1 cellular context compared by ENCODE assay signal in genomic region chr3:181935915-181936314, GRCh38.
TF ChIP-seq lines count a peak whose summit lies in the region.

No MANE protein-coding gene starts in this region.

TF ChIP-seq in H1, 55 proteins besides CTCF, POLR2A, EP300 and RAD21:
- TF ChIP-seq GTF2F1 (IDR thresholded peaks at IDR 0.05; ENCODE audit: borderline replicate concordance, low read depth, low read length): no peak
- no peak for TF ChIP-seq CHD7 (IDR thresholded peaks at IDR 0.05; ENCODE audit: insufficient replicate concordance, low read length)
- no peak for TF ChIP-seq TBP (IDR thresholded peaks at IDR 0.05; ENCODE audit: low read depth, low read length)
- no peak for TF ChIP-seq SUZ12 (IDR thresholded peaks at IDR 0.05; ENCODE audit: low read length)
- TF ChIP-seq ATF2 (IDR thresholded peaks at IDR 0.05; ENCODE audit: low read length): no peak
- TF ChIP-seq JUND (IDR thresholded peaks at IDR 0.05; ENCODE audit: low read length): no peak
- no peak for TF ChIP-seq USF2 (IDR thresholded peaks at IDR 0.05; ENCODE audit: low read length)
- no peak for TF ChIP-seq RNF2 (IDR thresholded peaks at IDR 0.05; ENCODE audit: borderline replicate concordance, low read depth, low read length, missing control alignments, poor library complexity, severe bottlenecking)
